In genomic region chr3:177521305-177521704, GRCh38 we compare ENCODE assay signal across 17 cellular contexts.
A peak's percentile ranks its signal among the peaks of the same experiment; 100 is the strongest.
DNase-seq lines count a peak whose midpoint lies in the region; ATAC-seq and TF ChIP-seq lines count a peak whose summit lies in the region.
"Had no signal": no experiment of that assay in that cellular context is flagged by ENCODE, and none has a peak within 500 bp of the region (broad histone marks: within the 10 kb centered on the region; RNA-seq: fewer than 3 reads in every experiment).

No MANE protein-coding gene starts in this region.

- no peak overlapping the region for H3K4me2 ChIP-seq in OCI-LY1 (ENCODE audit: low read length)
- H3K4me2 ChIP-seq: A549, PC-9 had no signal

- H3K4me1 ChIP-seq in OCI-LY1 (ENCODE audit: insufficient read depth, low read length, severe bottlenecking): no peaks in the 10 kb centered on the region
- H3K4me1 ChIP-seq in transverse colon: peaks cover 0 to 28% (median 13%) of the 10 kb centered on the region in 4 donors
- no peaks in the 10 kb centered on the region for H3K4me1 ChIP-seq in naive thymus-derived CD4-positive, alpha-beta T cell (ENCODE audit: control insufficient read depth in 2 of 2, insufficient read depth in 2 of 2, low read length in 2 of 2)

- no peak overlapping the region for H3K4me3 Mint-ChIP-seq in naive thymus-derived CD4-positive, alpha-beta T cell
- H3K4me3 Mint-ChIP-seq: central memory CD8-positive, alpha-beta T cell; natural killer cell had no signal

- H3K4me3 ChIP-seq in OCI-LY1 (ENCODE audit: low read depth, low read length, poor library complexity, severe bottlenecking) (no peak overlapping the region), transverse colon (no peak overlapping the region)
- H3K4me3 ChIP-seq in naive thymus-derived CD4-positive, alpha-beta T cell (ENCODE audit: low read length): no peak overlapping the region
- H3K4me3 ChIP-seq: A549, PC-9, suprapubic skin had no signal

- H3K9me2 ChIP-seq in OCI-LY1 (ENCODE audit: low read depth, low read length): no peaks in the 10 kb centered on the region

- no peaks in the 10 kb centered on the region for H3K9me3 ChIP-seq in OCI-LY1 (ENCODE audit: low read length)
- no peaks in the 10 kb centered on the region for H3K9me3 ChIP-seq in transverse colon
- H3K9me3 ChIP-seq in naive thymus-derived CD4-positive, alpha-beta T cell (ENCODE audit: control insufficient read depth in 2 of 3, low read length in 3 of 3): no peaks in the 10 kb centered on the region
- H3K9me3 ChIP-seq: suprapubic skin had no signal

- H3K4me1 Mint-ChIP-seq in naive thymus-derived CD4-positive, alpha-beta T cell: peaks cover 7 to 45% (median 22%) of the 10 kb centered on the region in 7 donors

- 44 to 74% methylated on average over 4 to 8 of the region's 8 CpGs for WGBS in transverse colon (ENCODE audit: low coverage in 1 of 2), 2 donors

- H3K27ac ChIP-seq in OCI-LY1 (ENCODE audit: low read depth, low read length, poor library complexity, severe bottlenecking) (no peak overlapping the region), transverse colon (no peak overlapping the region)
- H3K27ac ChIP-seq in naive thymus-derived CD4-positive, alpha-beta T cell (ENCODE audit: low read depth, low read length): no peak overlapping the region
- H3K27ac ChIP-seq: A549, PC-9, suprapubic skin had no signal

- peaks cover 0 to 3% (median 0%) of the 10 kb centered on the region in 5 donors for H3K36me3 Mint-ChIP-seq in naive thymus-derived CD4-positive, alpha-beta T cell
- H3K36me3 Mint-ChIP-seq: natural killer cell had no signal

- H3K27me3 ChIP-seq in OCI-LY1 (ENCODE audit: insufficient read depth, low read length) (no peaks in the 10 kb centered on the region), transverse colon (no peaks in the 10 kb centered on the region)
- H3K27me3 ChIP-seq in naive thymus-derived CD4-positive, alpha-beta T cell (ENCODE audit: control insufficient read depth in 2 of 2, insufficient read depth in 2 of 2, low read length in 2 of 2): no peaks in the 10 kb centered on the region
- H3K27me3 ChIP-seq: suprapubic skin had no signal

- H3K27ac Mint-ChIP-seq in naive thymus-derived CD4-positive, alpha-beta T cell: no peak overlapping the region
- H3K27ac Mint-ChIP-seq: natural killer cell had no signal

- in situ Hi-C loops in transverse colon (cut with MboI; ENCODE audit: low pct_ligation_motif_present in 1 of 4, low pct_unique_long_range_greater_than_20kb in 1 of 4, low sequenced_read_pairs in 3 of 4): no loop called here

- no peak for TF ChIP-seq EP300 in transverse colon (IDR thresholded peaks at IDR 0.05; ENCODE audit: low read depth)

- H2AFZ ChIP-seq in OCI-LY1 (ENCODE audit: low read length): no peak overlapping the region
- H2AFZ ChIP-seq: PC-9 had no signal

- POLR2A ChIA-PET in naive thymus-derived CD4-positive, alpha-beta T cell (lab: Charles Lee): no interaction called here

- no peaks in the 10 kb centered on the region for H3K79me2 ChIP-seq in OCI-LY1 (ENCODE audit: insufficient read depth, low read length)

- no peaks in the 10 kb centered on the region for H3K27me3 Mint-ChIP-seq in naive thymus-derived CD4-positive, alpha-beta T cell
- H3K27me3 Mint-ChIP-seq: central memory CD8-positive, alpha-beta T cell had no signal

- CTCF ChIA-PET in naive thymus-derived CD4-positive, alpha-beta T cell (lab: Charles Lee): interaction anchor here (0.5 to 0.8 kb wide), 2 partner anchors 36 to 70 kb away, joined by 3 to 5 read pairs; no protein-coding TSS in a partner anchor

- intact Hi-C loops in transverse colon (cut with DNase I; ENCODE audit: low total_unique reads): no loop called here
- intact Hi-C loops in naive thymus-derived CD4-positive, alpha-beta T cell (cut with micrococcal nuclease): no loop called here

- H3K9me3 Mint-ChIP-seq in naive thymus-derived CD4-positive, alpha-beta T cell: peaks cover 0 to 5% (median 2%) of the 10 kb centered on the region in 11 donors

- H4K20me1 ChIP-seq in OCI-LY1 (ENCODE audit: insufficient read depth, low read length): no peaks in the 10 kb centered on the region

- H3K36me3 ChIP-seq in OCI-LY1 (ENCODE audit: insufficient read depth, low read length): no peaks in the 10 kb centered on the region
- H3K36me3 ChIP-seq in transverse colon: no peaks in the 10 kb centered on the region
- H3K36me3 ChIP-seq in naive thymus-derived CD4-positive, alpha-beta T cell (ENCODE audit: control insufficient read depth in 2 of 3, insufficient read depth in 3 of 3, low read length in 3 of 3): no peaks in the 10 kb centered on the region
- H3K36me3 ChIP-seq: suprapubic skin had no signal

- peak; percentile 54 for TF ChIP-seq CTCF in OCI-LY1 (IDR thresholded peaks at IDR 0.05; ENCODE audit: low read length)
- peak in 4 of 5 experiments; percentile 13 to 43 (median 22) for TF ChIP-seq CTCF in transverse colon (IDR thresholded peaks at IDR 0.05)

- no peak for TF ChIP-seq POLR2A in transverse colon (IDR thresholded peaks at IDR 0.05)

- no peak for ATAC-seq in naive thymus-derived CD4-positive, alpha-beta T cell
- ATAC-seq: A549, natural killer cell had no signal

- DNase-seq in NCI-H2029 (lab: John Stamatoyannopoulos, UW) (peak; percentile 29), NCI-H2029 treated with DMSO at 0.1 percent for 48 hours (lab: John Stamatoyannopoulos, UW) (no peak), iPS-NIHi11 (ENCODE audit: low spot score) (peak; percentile 60), transverse colon (peak; percentile 51), HUDEP-2 (lab: John Stamatoyannopoulos, UW; ENCODE audit: unreplicated experiment in 76 of 76) (no peak), GM19240 (ENCODE audit: insufficient read length, low spot score) (no peak)
- no peak for DNase-seq in naive thymus-derived CD4-positive, alpha-beta T cell
- DNase-seq: activated CD8-positive, alpha-beta memory T cell treated with anti-CD3 and anti-CD28 coated beads for 24 hours; activated naive CD4-positive, alpha-beta T cell treated with anti-CD3 and anti-CD28 coated beads, Interleukin-2, amount 50 U/mL, for 16 hours; GOT3; natural killer cell; T1000 had no signal

- H3K9ac ChIP-seq in OCI-LY1 (ENCODE audit: low read length): no peak overlapping the region

- no peaks in the 10 kb centered on the region for H3F3A ChIP-seq in OCI-LY1 (ENCODE audit: insufficient read depth, low read length)

Comparison
In these comparisons a context has a peak if more than half of its experiments do, and no peak if none do; other contexts are left out.
1. DNase-seq: peak in NCI-H2029 (single experiment), iPS-NIHi11 (single experiment) and transverse colon (single experiment); none in NCI-H2029 treated with DMSO at 0.1 percent for 48 hours (single experiment), HUDEP-2 (0 of 76), GM19240 (single experiment) and naive thymus-derived CD4-positive, alpha-beta T cell (0 of 9).